In the genomic region with DNA sequence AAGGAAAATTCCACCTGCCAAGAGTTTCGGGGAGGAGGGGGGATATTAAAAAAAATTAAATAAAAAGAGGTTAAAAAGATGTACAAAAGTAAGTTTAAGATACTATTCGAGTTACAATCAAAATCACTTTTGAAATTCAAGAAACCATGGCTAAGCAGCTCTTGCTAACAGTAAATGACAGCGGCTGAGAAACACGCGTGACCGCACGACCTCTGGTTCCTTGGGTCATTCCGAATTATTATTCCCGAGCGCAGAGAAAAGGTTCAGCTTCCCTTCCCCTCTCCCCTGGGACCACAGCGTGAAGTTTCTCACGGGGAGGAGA, we compare ENCODE assay signal across 8 cellular contexts. TPM values are rescaled to one million over a fixed set of nuclear protein-coding genes. Genes with fewer than 3 reads are reported as not detected.
DNase-seq lines count a peak whose midpoint lies in the region; ATAC-seq and TF ChIP-seq lines count a peak whose summit lies in the region.

No MANE protein-coding gene starts in this region.

- no peaks in the 10 kb centered on the region for H3K9me2 ChIP-seq in SK-N-SH

- peaks cover 25% of the 10 kb centered on the region for H3K79me2 ChIP-seq in SK-N-SH (ENCODE audit: insufficient read depth)

- peaks cover 3 to 10% of the 10 kb centered on the region in 2 experiments; a peak in 2 of 4 replicates for H3K4me1 ChIP-seq in SK-N-SH (ENCODE audit: control insufficient read depth in 1 of 2, insufficient read depth in 2 of 2, low read depth in 1 of 2, low read length in 1 of 2)

- H2AFZ ChIP-seq in SK-N-SH (ENCODE audit: low read depth): peak overlapping the region; percentile 95; the same call in 1 of the 2 replicates

- peaks cover 23% of the 10 kb centered on the region for H3F3A ChIP-seq in SK-N-SH (replicated peaks; ENCODE audit: insufficient read depth)

- peak overlapping the region; percentile 89 for H3K4me2 ChIP-seq in SK-N-SH

- H3K9me3 ChIP-seq in SK-N-SH: no peaks in the 10 kb centered on the region

- CTCF ChIA-PET in SK-N-SH (lab: Yijun Ruan, JAX): interaction anchor here (0.8 to 4.8 kb wide), 8 partner anchors 8 to 551 kb away, joined by 3 to 39 read pairs (median 16); no protein-coding TSS in a partner anchor

- H3K4me3 ChIP-seq in SK-N-SH (ENCODE audit: low read depth in 2 of 2, low read length in 1 of 2) (peak overlapping the region; percentile 79 to 89), kidney epithelial cell (ENCODE audit: low read depth, low read length) (peak overlapping the region; percentile 96)

- no peak for ATAC-seq in SK-N-SH treated with all-trans-retinoic acid at 6 μM for 48 hours
- ATAC-seq in activated naive CD8-positive, alpha-beta T cell treated with anti-CD3 and anti-CD28 coated beads, Interleukin-2, amount 50 U/mL, for 24 hours: no peak

- H3K27ac ChIP-seq in SK-N-SH (ENCODE audit: low read depth in 2 of 2, low read length in 1 of 2) (peak overlapping the region; percentile 89 to 94), substantia nigra (ENCODE audit: low read depth, low read length, poor library complexity, severe bottlenecking) (peak overlapping the region; percentile 77)

- H3K4me3 Mint-ChIP-seq in activated naive CD8-positive, alpha-beta T cell treated with anti-CD3 and anti-CD28 coated beads, Interleukin-2, amount 50 U/mL, for 24 hours: peak overlapping the region; percentile 97

- peaks cover 22% of the 10 kb centered on the region for H3K27me3 Mint-ChIP-seq in activated naive CD8-positive, alpha-beta T cell treated with anti-CD3 and anti-CD28 coated beads, Interleukin-2, amount 50 U/mL, for 24 hours

- TF ChIP-seq EP300 in SK-N-SH (IDR thresholded peaks at IDR 0.05; ENCODE audit: borderline replicate concordance in 1 of 2, low read depth in 1 of 2, low read length in 1 of 2): no peak

- H3K4me1 Mint-ChIP-seq in activated naive CD8-positive, alpha-beta T cell treated with anti-CD3 and anti-CD28 coated beads, Interleukin-2, amount 50 U/mL, for 24 hours: peaks cover 32% of the 10 kb centered on the region

- no peaks in the 10 kb centered on the region for H4K20me1 ChIP-seq in SK-N-SH (ENCODE audit: insufficient read depth)

- WGBS in SK-N-SH (ENCODE audit: low lambda C conversion rate): 3% methylated on average over 12 of the region's 12 CpGs

- peaks cover 3% of the 10 kb centered on the region for H3K36me3 Mint-ChIP-seq in activated naive CD8-positive, alpha-beta T cell treated with anti-CD3 and anti-CD28 coated beads, Interleukin-2, amount 50 U/mL, for 24 hours (ENCODE audit: low read depth)

- H3K27ac Mint-ChIP-seq in activated naive CD8-positive, alpha-beta T cell treated with anti-CD3 and anti-CD28 coated beads, Interleukin-2, amount 50 U/mL, for 24 hours: peak overlapping the region; percentile 88

- H3K9ac ChIP-seq in SK-N-SH: peak overlapping the region; percentile 75

- H3K9me3 Mint-ChIP-seq in activated naive CD8-positive, alpha-beta T cell treated with anti-CD3 and anti-CD28 coated beads, Interleukin-2, amount 50 U/mL, for 24 hours: no peaks in the 10 kb centered on the region

- H3K36me3 ChIP-seq in SK-N-SH (replicated peaks in 1 of 2; ENCODE audit: control insufficient read depth in 1 of 2, insufficient read depth in 2 of 2, low read length in 1 of 2): peaks cover 19 to 28% of the 10 kb centered on the region in 2 experiments
- peaks cover 2% of the 10 kb centered on the region for H3K36me3 ChIP-seq in kidney epithelial cell (ENCODE audit: control insufficient read depth, insufficient read depth, low read length)

- TF ChIP-seq CTCF in SK-N-SH (IDR thresholded peaks at IDR 0.05) (no peak), kidney epithelial cell (IDR thresholded peaks at IDR 0.05; ENCODE audit: insufficient read depth, low read length, poor library complexity, severe bottlenecking) (no peak)

- POLR2A ChIA-PET in SK-N-SH (lab: Yijun Ruan, JAX): interaction anchor here (0.7 to 2.2 kb wide), 7 partner anchors 8 to 434 kb away, joined by 3 to 19 read pairs (median 3); a partner anchor contains a TSS

- H3K27me3 ChIP-seq in SK-N-SH (ENCODE audit: insufficient read depth) (no peaks in the 10 kb centered on the region), kidney epithelial cell (ENCODE audit: control insufficient read depth, insufficient read depth, low read length) (no peaks in the 10 kb centered on the region)

- TF ChIP-seq RAD21 in SK-N-SH (IDR thresholded peaks at IDR 0.05; ENCODE audit: low read length): no peak

- DNase-seq in SK-N-SH (no peak), kidney epithelial cell (ENCODE audit: low read depth) (no peak), substantia nigra (lab: John Stamatoyannopoulos, UW) (no peak), NK-92 (lab: John Stamatoyannopoulos, UW; ENCODE audit: unreplicated experiment) (no peak), AG08396 (ENCODE audit: low spot score) (no peak), DMS79 (lab: John Stamatoyannopoulos, UW) (no peak)
- DNase-seq in activated naive CD8-positive, alpha-beta T cell treated with anti-CD3 and anti-CD28 coated beads, Interleukin-2, amount 50 U/mL, for 24 hours: no peak

TF ChIP-seq in SK-N-SH, 30 proteins besides CTCF, POLR2A, EP300 and RAD21:
- TF ChIP-seq TCF12 (IDR thresholded peaks at IDR 0.05) (no peak), TEAD4 (IDR thresholded peaks at IDR 0.05; ENCODE audit: borderline replicate concordance, insufficient read depth) (no peak), CHD2 (IDR thresholded peaks at IDR 0.05; ENCODE audit: low read length, partially characterized antibody) (no peak), NRF1 (IDR thresholded peaks at IDR 0.05; ENCODE audit: low read depth, low read length) (no peak), MEF2A (IDR thresholded peaks at IDR 0.05; ENCODE audit: borderline replicate concordance, low read depth) (no peak), ELF1 (IDR thresholded peaks at IDR 0.05) (no peak), FOXM1 (IDR thresholded peaks at IDR 0.05; ENCODE audit: low read depth) (no peak), FOXJ3 (CRISPR knock-in tag; IDR thresholded peaks at IDR 0.05) (no peak)
- TF ChIP-seq, protein P1, sequence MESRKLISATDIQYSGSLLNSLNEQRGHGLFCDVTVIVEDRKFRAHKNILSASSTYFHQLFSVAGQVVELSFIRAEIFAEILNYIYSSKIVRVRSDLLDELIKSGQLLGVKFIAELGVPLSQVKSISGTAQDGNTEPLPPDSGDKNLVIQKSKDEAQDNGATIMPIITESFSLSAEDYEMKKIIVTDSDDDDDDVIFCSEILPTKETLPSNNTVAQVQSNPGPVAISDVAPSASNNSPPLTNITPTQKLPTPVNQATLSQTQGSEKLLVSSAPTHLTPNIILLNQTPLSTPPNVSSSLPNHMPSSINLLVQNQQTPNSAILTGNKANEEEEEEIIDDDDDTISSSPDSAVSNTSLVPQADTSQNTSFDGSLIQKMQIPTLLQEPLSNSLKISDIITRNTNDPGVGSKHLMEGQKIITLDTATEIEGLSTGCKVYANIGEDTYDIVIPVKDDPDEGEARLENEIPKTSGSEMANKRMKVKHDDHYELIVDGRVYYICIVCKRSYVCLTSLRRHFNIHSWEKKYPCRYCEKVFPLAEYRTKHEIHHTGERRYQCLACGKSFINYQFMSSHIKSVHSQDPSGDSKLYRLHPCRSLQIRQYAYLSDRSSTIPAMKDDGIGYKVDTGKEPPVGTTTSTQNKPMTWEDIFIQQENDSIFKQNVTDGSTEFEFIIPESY (IDR thresholded peaks at IDR 0.05; ENCODE audit: borderline replicate concordance, low read depth): no peak

TF ChIP-seq in SK-N-SH treated with all-trans-retinoic acid at 6 μM for 48 hours, 23 proteins besides CTCF, POLR2A, EP300 and RAD21 (continues in another document):
- TF ChIP-seq ESRRG (CRISPR knock-in tag; IDR thresholded peaks at IDR 0.05): no peak
- TF ChIP-seq ZNF8 (CRISPR knock-in tag; IDR thresholded peaks at IDR 0.05): no peak
- TF ChIP-seq ISL1 (CRISPR knock-in tag; IDR thresholded peaks at IDR 0.05): no peak
- TF ChIP-seq, protein P2, sequence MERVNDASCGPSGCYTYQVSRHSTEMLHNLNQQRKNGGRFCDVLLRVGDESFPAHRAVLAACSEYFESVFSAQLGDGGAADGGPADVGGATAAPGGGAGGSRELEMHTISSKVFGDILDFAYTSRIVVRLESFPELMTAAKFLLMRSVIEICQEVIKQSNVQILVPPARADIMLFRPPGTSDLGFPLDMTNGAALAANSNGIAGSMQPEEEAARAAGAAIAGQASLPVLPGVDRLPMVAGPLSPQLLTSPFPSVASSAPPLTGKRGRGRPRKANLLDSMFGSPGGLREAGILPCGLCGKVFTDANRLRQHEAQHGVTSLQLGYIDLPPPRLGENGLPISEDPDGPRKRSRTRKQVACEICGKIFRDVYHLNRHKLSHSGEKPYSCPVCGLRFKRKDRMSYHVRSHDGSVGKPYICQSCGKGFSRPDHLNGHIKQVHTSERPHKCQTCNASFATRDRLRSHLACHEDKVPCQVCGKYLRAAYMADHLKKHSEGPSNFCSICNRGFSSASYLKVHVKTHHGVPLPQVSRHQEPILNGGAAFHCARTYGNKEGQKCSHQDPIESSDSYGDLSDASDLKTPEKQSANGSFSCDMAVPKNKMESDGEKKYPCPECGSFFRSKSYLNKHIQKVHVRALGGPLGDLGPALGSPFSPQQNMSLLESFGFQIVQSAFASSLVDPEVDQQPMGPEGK (CRISPR knock-in tag; IDR thresholded peaks at IDR 0.05; ENCODE audit: borderline replicate concordance): no peak
- no peak for TF ChIP-seq GLIS3 (CRISPR knock-in tag; IDR thresholded peaks at IDR 0.05)
- no peak for TF ChIP-seq ZFP30 (CRISPR knock-in tag; IDR thresholded peaks at IDR 0.05)
- TF ChIP-seq BACH2 (CRISPR knock-in tag; IDR thresholded peaks at IDR 0.05; ENCODE audit: borderline replicate concordance): no peak
- TF ChIP-seq TCF4 (CRISPR knock-in tag; IDR thresholded peaks at IDR 0.05; ENCODE audit: borderline replicate concordance): no peak
- no peak for TF ChIP-seq TOX (CRISPR knock-in tag; IDR thresholded peaks at IDR 0.05; ENCODE audit: borderline replicate concordance)
- TF ChIP-seq ZC3H10 (CRISPR knock-in tag; IDR thresholded peaks at IDR 0.05): no peak

RNA-seq across cellular contexts. Expression of a gene that starts 0.6 kb away (rescaled TPM):
- polyA plus RNA-seq in SK-N-SH (2012; rRNA removed): 7.4 and 8.3 TPM in 2 replicates
- 8.5 and 11.2 TPM in 2 replicates for polyA plus RNA-seq in SK-N-SH (2012; cell fraction: cytosol; rRNA removed)
- polyA plus RNA-seq in SK-N-SH (2012; cell fraction: nucleus; rRNA removed): 3.7 and 5.4 TPM in 2 replicates
- total RNA-seq in kidney epithelial cell: 6.7 and 9.6 TPM in 2 replicates

RNA-seq across cellular contexts. Expression of a gene that starts 58.2 kb away (rescaled TPM):
- 5.4 TPM in 2 replicates for polyA plus RNA-seq in SK-N-SH (2012; rRNA removed)
- 3.5 and 4.2 TPM in 2 replicates for polyA plus RNA-seq in SK-N-SH (2012; cell fraction: cytosol; rRNA removed)
- polyA plus RNA-seq in SK-N-SH (2012; cell fraction: nucleus; rRNA removed): 8.2 and 9.1 TPM in 2 replicates
- 9.7 and 16.4 TPM in 2 replicates for total RNA-seq in kidney epithelial cell
